Comparison of ENCODE assay signal across 1 cellular context in genomic region chr2:231926180-231926741, GRCh38.
TF ChIP-seq lines count a peak whose summit lies in the region.

NPPC (minus strand) TSS chr2:231926396; CDS start chr2:231926249, 147 bp downstream.

TF ChIP-seq in HEK293, 187 proteins besides CTCF, POLR2A, EP300 and RAD21 (continued from another document and continues in another):
- TF ChIP-seq AEBP2 (tag by site-specific recombination; IDR thresholded peaks at IDR 0.05; ENCODE audit: borderline replicate concordance), result no peak
- no peak for TF ChIP-seq ZNF426 (tag by site-specific recombination; IDR thresholded peaks at IDR 0.05)
- no peak for TF ChIP-seq ZNF280C (tag by site-specific recombination; IDR thresholded peaks at IDR 0.05)
- peak; percentile 96 for TF ChIP-seq ZNF398 (tag by site-specific recombination; IDR thresholded peaks at IDR 0.05)
- TF ChIP-seq HIC1 (tag by site-specific recombination; IDR thresholded peaks at IDR 0.05), result no peak
- TF ChIP-seq ZNF701 (tag by site-specific recombination; IDR thresholded peaks at IDR 0.05), result no peak
- no peak for TF ChIP-seq TRIM28 (IDR thresholded peaks at IDR 0.05; ENCODE audit: borderline replicate concordance, low read length)
- TF ChIP-seq ZNF629 (tag by site-specific recombination; IDR thresholded peaks at IDR 0.05), result peak; percentile 64
- no peak for TF ChIP-seq ZNF292 (tag by site-specific recombination; IDR thresholded peaks at IDR 0.05; ENCODE audit: borderline replicate concordance, low read depth)
- TF ChIP-seq ZBTB48 (tag by site-specific recombination; IDR thresholded peaks at IDR 0.05), result no peak; the same call in 1 of the 2 replicates
- TF ChIP-seq SCRT1 (tag by site-specific recombination; IDR thresholded peaks at IDR 0.05; ENCODE audit: borderline replicate concordance), result no peak
- no peak for TF ChIP-seq ZNF114 (tag by site-specific recombination; IDR thresholded peaks at IDR 0.05)
- no peak for TF ChIP-seq PRDM4 (tag by site-specific recombination; IDR thresholded peaks at IDR 0.05)
- 0 out of 2 replicates have a peak, but pooled peaks have one; percentile 35 for TF ChIP-seq IKZF3 (tag by site-specific recombination; IDR thresholded peaks at IDR 0.05)
- no peak for TF ChIP-seq ZNF10 (tag by site-specific recombination; IDR thresholded peaks at IDR 0.05)
- TF ChIP-seq ZEB2 (tag by site-specific recombination; IDR thresholded peaks at IDR 0.05), result no peak
- TF ChIP-seq ZNF76 (tag by site-specific recombination; IDR thresholded peaks at IDR 0.05; ENCODE audit: borderline replicate concordance, low read depth), result 0 out of 2 replicates have a peak, but pooled peaks have one; percentile 41
- TF ChIP-seq ZNF174 (tag by site-specific recombination; IDR thresholded peaks at IDR 0.05), result no peak
- TF ChIP-seq ZNF280D (tag by site-specific recombination; IDR thresholded peaks at IDR 0.05), result no peak
- no peak for TF ChIP-seq ZNF843 (tag by site-specific recombination; IDR thresholded peaks at IDR 0.05)
- TF ChIP-seq ZNF558 (tag by site-specific recombination; IDR thresholded peaks at IDR 0.05), result no peak
- TF ChIP-seq HOXC10 (CRISPR knock-in tag; IDR thresholded peaks at IDR 0.05), result no peak
- no peak for TF ChIP-seq ZNF362 (tag by site-specific recombination; IDR thresholded peaks at IDR 0.05)
- TF ChIP-seq ZNF132 (tag by site-specific recombination; IDR thresholded peaks at IDR 0.05; ENCODE audit: borderline replicate concordance), result no peak
- no peak for TF ChIP-seq KLF7 (tag by site-specific recombination; IDR thresholded peaks at IDR 0.05; ENCODE audit: borderline replicate concordance)
- no peak for TF ChIP-seq ZNF529 (tag by site-specific recombination; IDR thresholded peaks at IDR 0.05; ENCODE audit: insufficient replicate concordance)
- no peak for TF ChIP-seq ZNF223 (tag by site-specific recombination; IDR thresholded peaks at IDR 0.05)
- TF ChIP-seq ZBTB26 (tag by site-specific recombination; optimal IDR thresholded peaks at IDR 0.05), result peak; percentile 90
- TF ChIP-seq ZNF677 (tag by site-specific recombination; IDR thresholded peaks at IDR 0.05), result no peak
- no peak for TF ChIP-seq ZNF580 (tag by site-specific recombination; IDR thresholded peaks at IDR 0.05)
- no peak for TF ChIP-seq MEIS1 (CRISPR knock-in tag; IDR thresholded peaks at IDR 0.05; ENCODE audit: borderline replicate concordance)
- TF ChIP-seq PRDM2 (tag by site-specific recombination; IDR thresholded peaks at IDR 0.05; ENCODE audit: borderline replicate concordance), result no peak
- no peak for TF ChIP-seq ZNF514 (tag by site-specific recombination; IDR thresholded peaks at IDR 0.05)
- no peak for TF ChIP-seq ZBTB21 (tag by site-specific recombination; IDR thresholded peaks at IDR 0.05)
- TF ChIP-seq ZNF416 (tag by site-specific recombination; IDR thresholded peaks at IDR 0.05), result no peak
